Comparison of ENCODE assay signal across 8 cellular contexts in the genomic region with DNA sequence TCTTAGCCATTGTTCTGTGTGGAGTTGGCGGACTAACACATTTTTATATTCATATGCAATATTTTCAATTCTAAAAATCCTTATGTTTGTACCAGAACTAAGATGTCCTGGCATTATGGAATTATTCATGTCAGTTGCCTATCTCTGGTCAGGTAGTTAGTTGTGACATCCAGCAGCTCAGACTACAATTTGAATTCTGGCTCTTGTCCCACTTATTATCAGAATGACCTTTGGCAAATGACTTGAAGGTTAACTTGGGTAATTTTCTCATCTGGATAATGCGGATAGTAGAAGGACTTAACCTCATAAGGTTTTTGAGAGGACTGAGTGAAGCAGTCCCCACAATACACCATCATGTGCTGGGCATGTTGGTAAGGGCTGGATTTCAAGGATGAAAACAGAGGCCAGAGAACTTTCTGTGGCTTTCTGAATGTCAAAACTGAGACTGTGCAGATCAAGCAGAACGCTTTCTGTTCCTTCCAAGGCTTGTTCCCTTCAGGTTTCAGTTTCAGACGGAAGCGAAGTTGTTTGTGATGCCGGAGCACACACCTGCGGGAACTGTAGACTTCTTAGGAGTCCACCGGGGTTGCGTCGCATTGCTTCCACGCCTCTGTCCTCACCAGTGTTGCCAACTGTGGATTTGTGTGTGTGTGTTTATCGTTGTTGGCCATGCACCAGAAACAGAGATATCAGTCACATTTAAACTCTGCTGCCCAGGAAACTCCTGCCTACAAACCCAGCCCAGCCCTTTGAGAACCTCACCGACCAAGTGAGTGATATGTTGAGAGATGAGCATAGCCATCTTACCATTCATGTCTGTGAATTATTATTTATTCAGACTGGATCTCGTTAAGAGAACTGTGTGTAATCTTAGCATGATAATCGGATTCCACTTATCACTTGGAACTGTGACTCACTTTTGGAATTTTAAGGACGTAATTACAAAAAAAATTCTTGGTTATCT.
A peak's percentile ranks its signal among the peaks of the same experiment; 100 is the strongest.
DNase-seq lines count a peak whose midpoint lies in the region; ATAC-seq and TF ChIP-seq lines count a peak whose summit lies in the region.

No MANE protein-coding gene starts in this region.

- peak overlapping the region; percentile 58 for H3K27ac Mint-ChIP-seq in mesothelial cell of epicardium

- TF ChIP-seq CTCF in HEK293 (tag by site-specific recombination; IDR thresholded peaks at IDR 0.05): no peak
- no peak for TF ChIP-seq CTCF in mesothelial cell of epicardium (IDR thresholded peaks at IDR 0.05; ENCODE audit: unreplicated experiment)

- peaks cover 4% of the 10 kb centered on the region for H3K36me3 Mint-ChIP-seq in mesothelial cell of epicardium

- no peaks in the 10 kb centered on the region for H3K36me3 ChIP-seq in HEK293 (ENCODE audit: control insufficient read depth in 2 of 2, insufficient read depth in 1 of 2, low read length in 2 of 2)

- peaks cover 9% of the 10 kb centered on the region; the same call in 1 of the 2 replicates for H3K4me1 ChIP-seq in HEK293 (ENCODE audit: control insufficient read depth, insufficient read depth, low read length)

- H3K4me3 ChIP-seq in HEK293 (ENCODE audit: low read depth, low read length): no peak overlapping the region

- no peak for ATAC-seq in GM18517 (IDR thresholded peaks at IDR 0.05; ENCODE audit: unreplicated experiment)

- DNase-seq in ELF-1 (ENCODE audit: low read depth, low spot score) (peak; percentile 26), RPMI8226 (peak; percentile 97), mesothelial cell of epicardium (ENCODE audit: low spot score in 2 of 2, unreplicated experiment in 2 of 2) (no peak), COLO668 (lab: John Stamatoyannopoulos, UW; ENCODE audit: unreplicated experiment) (no peak), HuH-7.5 (ENCODE audit: low spot score) (no peak), GF-D8 (lab: John Stamatoyannopoulos, UW) (no peak)

- no peaks in the 10 kb centered on the region for H3K9me3 ChIP-seq in HEK293 (ENCODE audit: control insufficient read depth, insufficient read depth, low read depth, low read length)

- peaks cover 20% of the 10 kb centered on the region for H3K9me3 Mint-ChIP-seq in mesothelial cell of epicardium

- POLR2A ChIA-PET in HEK293 (lab: Yijun Ruan, JAX): no interaction called here

- CTCF ChIA-PET in HEK293 (lab: Yijun Ruan, JAX): no interaction called here

- H3K4me3 Mint-ChIP-seq in mesothelial cell of epicardium: no peak overlapping the region

- peaks cover 13% of the 10 kb centered on the region for H3K4me1 Mint-ChIP-seq in mesothelial cell of epicardium

- peak overlapping the region; percentile 57 for H3K27ac ChIP-seq in HEK293 (ENCODE audit: extremely low read depth, low read depth, low read length)

- H3K27me3 Mint-ChIP-seq in mesothelial cell of epicardium (ENCODE audit: low read depth): no peaks in the 10 kb centered on the region

TF ChIP-seq in HEK293, 187 proteins besides CTCF, POLR2A, EP300 and RAD21 (continues in another document):
- no peak for TF ChIP-seq ZNF146 (tag by site-specific recombination; IDR thresholded peaks at IDR 0.05)
- no peak for TF ChIP-seq ZNF155 (tag by site-specific recombination; IDR thresholded peaks at IDR 0.05)
- no peak for TF ChIP-seq HOXC10 (CRISPR knock-in tag; IDR thresholded peaks at IDR 0.05)
- no peak for TF ChIP-seq ZNF138 (tag by site-specific recombination; IDR thresholded peaks at IDR 0.05; ENCODE audit: borderline replicate concordance)
- TF ChIP-seq ZBTB17 (tag by site-specific recombination; IDR thresholded peaks at IDR 0.05): peak; percentile 92
- TF ChIP-seq ZNF423 (tag by site-specific recombination; IDR thresholded peaks at IDR 0.05): no peak
- no peak for TF ChIP-seq BCL11A (tag by site-specific recombination; IDR thresholded peaks at IDR 0.05; ENCODE audit: low read depth)
- TF ChIP-seq SCRT1 (tag by site-specific recombination; IDR thresholded peaks at IDR 0.05; ENCODE audit: borderline replicate concordance): no peak
- TF ChIP-seq, protein P1, sequence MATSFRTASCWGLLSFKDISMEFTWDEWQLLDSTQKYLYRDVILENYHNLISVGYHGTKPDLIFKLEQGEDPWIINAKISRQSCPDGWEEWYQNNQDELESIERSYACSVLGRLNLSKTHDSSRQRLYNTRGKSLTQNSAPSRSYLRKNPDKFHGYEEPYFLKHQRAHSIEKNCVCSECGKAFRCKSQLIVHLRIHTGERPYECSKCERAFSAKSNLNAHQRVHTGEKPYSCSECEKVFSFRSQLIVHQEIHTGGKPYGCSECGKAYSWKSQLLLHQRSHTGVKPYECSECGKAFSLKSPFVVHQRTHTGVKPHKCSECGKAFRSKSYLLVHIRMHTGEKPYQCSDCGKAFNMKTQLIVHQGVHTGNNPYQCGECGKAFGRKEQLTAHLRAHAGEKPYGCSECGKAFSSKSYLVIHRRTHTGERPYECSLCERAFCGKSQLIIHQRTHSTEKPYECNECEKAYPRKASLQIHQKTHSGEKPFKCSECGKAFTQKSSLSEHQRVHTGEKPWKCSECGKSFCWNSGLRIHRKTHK (tag by site-specific recombination; IDR thresholded peaks at IDR 0.05): no peak
- TF ChIP-seq ZSCAN23 (tag by site-specific recombination; IDR thresholded peaks at IDR 0.05): no peak
- TF ChIP-seq ZNF324 (tag by site-specific recombination; IDR thresholded peaks at IDR 0.05): no peak
- TF ChIP-seq, protein P2, sequence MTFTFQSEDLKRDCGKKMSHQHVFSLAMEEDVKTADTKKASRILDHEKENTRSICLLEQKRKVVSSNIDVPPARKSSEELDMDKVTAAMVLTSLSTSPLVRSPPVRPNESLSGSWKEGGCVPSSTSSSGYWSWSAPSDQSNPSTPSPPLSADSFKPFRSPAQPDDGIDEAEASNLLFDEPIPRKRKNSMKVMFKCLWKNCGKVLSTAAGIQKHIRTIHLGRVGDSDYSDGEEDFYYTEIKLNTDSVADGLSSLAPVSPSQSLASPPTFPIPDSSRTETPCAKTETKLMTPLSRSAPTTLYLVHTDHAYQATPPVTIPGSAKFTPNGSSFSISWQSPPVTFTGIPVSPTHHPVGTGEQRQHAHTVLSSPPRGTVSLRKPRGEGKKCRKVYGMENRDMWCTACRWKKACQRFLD (tag by site-specific recombination; IDR thresholded peaks at IDR 0.05): no peak
- TF ChIP-seq SALL2 (tag by site-specific recombination; IDR thresholded peaks at IDR 0.05; ENCODE audit: borderline replicate concordance): no peak
- no peak for TF ChIP-seq MZF1 (tag by site-specific recombination; IDR thresholded peaks at IDR 0.05; ENCODE audit: borderline replicate concordance)
- TF ChIP-seq ZFHX2 (tag by site-specific recombination; conservative IDR thresholded peaks at IDR 0.05): no peak
- TF ChIP-seq ZNF658 (tag by site-specific recombination; IDR thresholded peaks at IDR 0.05): no peak
- no peak for TF ChIP-seq YY1 (tag by site-specific recombination; IDR thresholded peaks at IDR 0.05)
- no peak for TF ChIP-seq ZNF514 (tag by site-specific recombination; IDR thresholded peaks at IDR 0.05)
- TF ChIP-seq, protein P3, sequence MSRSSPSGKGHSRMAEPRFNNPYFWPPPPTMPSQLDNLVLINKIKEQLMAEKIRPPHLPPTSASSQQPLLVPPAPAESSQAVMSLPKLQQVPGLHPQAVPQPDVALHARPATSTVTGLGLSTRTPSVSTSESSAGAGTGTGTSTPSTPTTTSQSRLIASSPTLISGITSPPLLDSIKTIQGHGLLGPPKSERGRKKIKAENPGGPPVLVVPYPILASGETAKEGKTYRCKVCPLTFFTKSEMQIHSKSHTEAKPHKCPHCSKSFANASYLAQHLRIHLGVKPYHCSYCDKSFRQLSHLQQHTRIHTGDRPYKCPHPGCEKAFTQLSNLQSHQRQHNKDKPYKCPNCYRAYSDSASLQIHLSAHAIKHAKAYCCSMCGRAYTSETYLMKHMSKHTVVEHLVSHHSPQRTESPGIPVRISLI (tag by site-specific recombination; IDR thresholded peaks at IDR 0.05): no peak
- TF ChIP-seq KLF7 (tag by site-specific recombination; IDR thresholded peaks at IDR 0.05; ENCODE audit: borderline replicate concordance): no peak
- TF ChIP-seq ZXDB (tag by site-specific recombination; IDR thresholded peaks at IDR 0.05): peak; percentile 45; the same call in 1 of the 2 replicates
- TF ChIP-seq ZNF785 (tag by site-specific recombination; IDR thresholded peaks at IDR 0.05): no peak
- no peak for TF ChIP-seq ZNF214 (tag by site-specific recombination; IDR thresholded peaks at IDR 0.05; ENCODE audit: borderline replicate concordance)
- no peak for TF ChIP-seq YY2 (tag by site-specific recombination; IDR thresholded peaks at IDR 0.05)
- TF ChIP-seq KLF1 (tag by site-specific recombination; IDR thresholded peaks at IDR 0.05): no peak
- TF ChIP-seq, protein P4, sequence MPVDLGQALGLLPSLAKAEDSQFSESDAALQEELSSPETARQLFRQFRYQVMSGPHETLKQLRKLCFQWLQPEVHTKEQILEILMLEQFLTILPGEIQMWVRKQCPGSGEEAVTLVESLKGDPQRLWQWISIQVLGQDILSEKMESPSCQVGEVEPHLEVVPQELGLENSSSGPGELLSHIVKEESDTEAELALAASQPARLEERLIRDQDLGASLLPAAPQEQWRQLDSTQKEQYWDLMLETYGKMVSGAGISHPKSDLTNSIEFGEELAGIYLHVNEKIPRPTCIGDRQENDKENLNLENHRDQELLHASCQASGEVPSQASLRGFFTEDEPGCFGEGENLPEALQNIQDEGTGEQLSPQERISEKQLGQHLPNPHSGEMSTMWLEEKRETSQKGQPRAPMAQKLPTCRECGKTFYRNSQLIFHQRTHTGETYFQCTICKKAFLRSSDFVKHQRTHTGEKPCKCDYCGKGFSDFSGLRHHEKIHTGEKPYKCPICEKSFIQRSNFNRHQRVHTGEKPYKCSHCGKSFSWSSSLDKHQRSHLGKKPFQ (tag by site-specific recombination; IDR thresholded peaks at IDR 0.05): no peak
- TF ChIP-seq SP3 (tag by site-specific recombination; IDR thresholded peaks at IDR 0.05): no peak

Comparison
In these comparisons a context has a peak if more than half of its experiments do, and no peak if none do; other contexts are left out.
1. DNase-seq: peak in ELF-1 (single experiment) and RPMI8226 (single experiment); none in mesothelial cell of epicardium (0 of 2), COLO668 (single experiment), HuH-7.5 (single experiment) and GF-D8 (single experiment).